In genomic region chr16:11161439-11161838, GRCh38 we compare ENCODE assay signal across 14 cellular contexts.
DNase-seq lines count a peak whose midpoint lies in the region; ATAC-seq and TF ChIP-seq lines count a peak whose summit lies in the region.
"Had no signal": no experiment of that assay in that cellular context is flagged by ENCODE, and none has a peak within 500 bp of the region (broad histone marks: within the 10 kb centered on the region; RNA-seq: fewer than 3 reads in every experiment).

No MANE protein-coding gene starts in this region.

- no peaks in the 10 kb centered on the region for H3K27me3 Mint-ChIP-seq in stimulated activated naive CD8-positive, alpha-beta T cell treated with anti-CD3 and anti-CD28 coated beads, Interleukin-15, Interleukin-2, amounts not matched to agents 100 ng/mL and 50 ng/mL, for 24 hours
- H3K27me3 Mint-ChIP-seq in stimulated activated naive CD8-positive, alpha-beta T cell treated with anti-CD3 and anti-CD28 coated beads, Interleukin-15, amount 100 ng/mL, for 72 hours, result no peaks in the 10 kb centered on the region
- H3K27me3 Mint-ChIP-seq in chondrocyte (ENCODE audit: low read depth) (no peaks in the 10 kb centered on the region), progenitor cell of endocrine pancreas (peaks cover 8% of the 10 kb centered on the region), endodermal cell (ENCODE audit: insufficient read depth) (no peaks in the 10 kb centered on the region)
- H3K27me3 Mint-ChIP-seq: naive B cell had no signal

- H3K36me3 ChIP-seq in endodermal cell (ENCODE audit: control insufficient read depth, insufficient read depth, low read length), result no peaks in the 10 kb centered on the region

- no peaks in the 10 kb centered on the region for H3K4me1 ChIP-seq in endodermal cell (ENCODE audit: control insufficient read depth, insufficient read depth, low read length)

- peak overlapping the region; percentile 76 for H3K27ac Mint-ChIP-seq in stimulated activated naive CD8-positive, alpha-beta T cell treated with anti-CD3 and anti-CD28 coated beads, Interleukin-15, Interleukin-2, amounts not matched to agents 100 ng/mL and 50 ng/mL, for 24 hours
- peak overlapping the region in 1 of 2 donors; percentile 31 for H3K27ac Mint-ChIP-seq in stimulated activated naive CD8-positive, alpha-beta T cell treated with anti-CD3 and anti-CD28 coated beads, Interleukin-15, amount 100 ng/mL, for 72 hours
- peak overlapping the region; percentile 80 for H3K27ac Mint-ChIP-seq in chondrocyte (ENCODE audit: unreplicated experiment)
- H3K27ac Mint-ChIP-seq in progenitor cell of endocrine pancreas, result peak overlapping the region; percentile 53
- H3K27ac Mint-ChIP-seq in endodermal cell, result no peak overlapping the region

- H3K4me3 Mint-ChIP-seq in stimulated activated naive CD8-positive, alpha-beta T cell treated with anti-CD3 and anti-CD28 coated beads, Interleukin-15, Interleukin-2, amounts not matched to agents 100 ng/mL and 50 ng/mL, for 24 hours, result peak overlapping the region; percentile 18
- H3K4me3 Mint-ChIP-seq in stimulated activated naive CD8-positive, alpha-beta T cell treated with anti-CD3 and anti-CD28 coated beads, Interleukin-15, amount 100 ng/mL, for 72 hours, result no peak overlapping the region
- no peak overlapping the region for H3K4me3 Mint-ChIP-seq in chondrocyte (ENCODE audit: unreplicated experiment)
- no peak overlapping the region for H3K4me3 Mint-ChIP-seq in progenitor cell of endocrine pancreas (ENCODE audit: low read depth)
- no peak overlapping the region for H3K4me3 Mint-ChIP-seq in endodermal cell
- H3K4me3 Mint-ChIP-seq: naive B cell had no signal

- 90 to 91% methylated on average over 4 to 6 of the region's 6 CpGs for WGBS in endodermal cell (ENCODE audit: insufficient coverage in 1 of 2, insufficient read length in 1 of 2), 2 experiments

- no peak for ATAC-seq in stimulated activated naive CD8-positive, alpha-beta T cell treated with anti-CD3 and anti-CD28 coated beads, Interleukin-15, amount 100 ng/mL, for 72 hours
- ATAC-seq in GM18909 (IDR thresholded peaks at IDR 0.05; ENCODE audit: poor library complexity, unreplicated experiment), result no peak
- ATAC-seq: Panc1 had no signal

- no peaks in the 10 kb centered on the region for H3K9me3 Mint-ChIP-seq in stimulated activated naive CD8-positive, alpha-beta T cell treated with anti-CD3 and anti-CD28 coated beads, Interleukin-15, Interleukin-2, amounts not matched to agents 100 ng/mL and 50 ng/mL, for 24 hours
- peaks cover 0 to 8% of the 10 kb centered on the region in 2 donors for H3K9me3 Mint-ChIP-seq in stimulated activated naive CD8-positive, alpha-beta T cell treated with anti-CD3 and anti-CD28 coated beads, Interleukin-15, amount 100 ng/mL, for 72 hours
- H3K9me3 Mint-ChIP-seq in chondrocyte (ENCODE audit: low read depth) (peaks cover 2% of the 10 kb centered on the region), progenitor cell of endocrine pancreas (ENCODE audit: low read depth) (no peaks in the 10 kb centered on the region), endodermal cell (no peaks in the 10 kb centered on the region)
- H3K9me3 Mint-ChIP-seq: naive B cell had no signal

- no peak overlapping the region for H3K4me3 ChIP-seq in endodermal cell (ENCODE audit: low read length)
- H3K4me3 ChIP-seq: testis had no signal

- DNase-seq in stimulated activated naive CD8-positive, alpha-beta T cell treated with anti-CD3 and anti-CD28 coated beads, Interleukin-15, amount 100 ng/mL, for 72 hours, result no peak
- peak; percentile 12 for DNase-seq in chondrocyte (ENCODE audit: low spot score)
- DNase-seq in progenitor cell of endocrine pancreas (ENCODE audit: low spot score, unreplicated experiment), result no peak
- no peak for DNase-seq in endodermal cell
- no peak for DNase-seq in NK-92 (lab: John Stamatoyannopoulos, UW; ENCODE audit: unreplicated experiment)
- DNase-seq in CD1c-positive myeloid dendritic cell (ENCODE audit: extremely low spot score), result no peak
- DNase-seq: GOT3, naive B cell, NCI-H1105, NCI-H748 treated with DMSO at 0.1 percent for 48 hours, testis had no signal

- H3K27me3 ChIP-seq in endodermal cell (ENCODE audit: control insufficient read depth, insufficient read depth, low read length, poor library complexity, severe bottlenecking), result no peaks in the 10 kb centered on the region
- H3K27me3 ChIP-seq: testis had no signal

- no peak overlapping the region for H3K27ac ChIP-seq in endodermal cell (ENCODE audit: low read depth, low read length)
- H3K27ac ChIP-seq: testis had no signal

- no peaks in the 10 kb centered on the region for H3K9me3 ChIP-seq in endodermal cell (ENCODE audit: control insufficient read depth, low read length)
- H3K9me3 ChIP-seq: testis had no signal

- H3K36me3 Mint-ChIP-seq in stimulated activated naive CD8-positive, alpha-beta T cell treated with anti-CD3 and anti-CD28 coated beads, Interleukin-15, Interleukin-2, amounts not matched to agents 100 ng/mL and 50 ng/mL, for 24 hours (ENCODE audit: low read depth), result peaks cover 21% of the 10 kb centered on the region
- H3K36me3 Mint-ChIP-seq in chondrocyte (ENCODE audit: low read depth), result peaks cover 5% of the 10 kb centered on the region
- H3K36me3 Mint-ChIP-seq in progenitor cell of endocrine pancreas (ENCODE audit: insufficient read depth), result no peaks in the 10 kb centered on the region
- no peaks in the 10 kb centered on the region for H3K36me3 Mint-ChIP-seq in endodermal cell (ENCODE audit: low read depth)

- TF ChIP-seq CTCF in chondrocyte (IDR thresholded peaks at IDR 0.05) (no peak), progenitor cell of endocrine pancreas (IDR thresholded peaks at IDR 0.05; ENCODE audit: unreplicated experiment) (no peak), endodermal cell (conservative IDR thresholded peaks at IDR 0.05) (no peak)

- peaks cover 65% of the 10 kb centered on the region for H3K4me1 Mint-ChIP-seq in stimulated activated naive CD8-positive, alpha-beta T cell treated with anti-CD3 and anti-CD28 coated beads, Interleukin-15, Interleukin-2, amounts not matched to agents 100 ng/mL and 50 ng/mL, for 24 hours (ENCODE audit: low read depth)
- peaks cover 71% of the 10 kb centered on the region for H3K4me1 Mint-ChIP-seq in stimulated activated naive CD8-positive, alpha-beta T cell treated with anti-CD3 and anti-CD28 coated beads, Interleukin-15, amount 100 ng/mL, for 72 hours
- H3K4me1 Mint-ChIP-seq in chondrocyte (ENCODE audit: low read depth), result peaks cover 21% of the 10 kb centered on the region
- H3K4me1 Mint-ChIP-seq in progenitor cell of endocrine pancreas (ENCODE audit: low read depth), result peaks cover 21% of the 10 kb centered on the region
- H3K4me1 Mint-ChIP-seq in endodermal cell, result peaks cover 18% of the 10 kb centered on the region

- no peak overlapping the region for H3K9ac ChIP-seq in endodermal cell (ENCODE audit: extremely low read depth, low read length, poor library complexity, severe bottlenecking)
